Comparison of ENCODE assay signal across 18 cellular contexts in the genomic region with DNA sequence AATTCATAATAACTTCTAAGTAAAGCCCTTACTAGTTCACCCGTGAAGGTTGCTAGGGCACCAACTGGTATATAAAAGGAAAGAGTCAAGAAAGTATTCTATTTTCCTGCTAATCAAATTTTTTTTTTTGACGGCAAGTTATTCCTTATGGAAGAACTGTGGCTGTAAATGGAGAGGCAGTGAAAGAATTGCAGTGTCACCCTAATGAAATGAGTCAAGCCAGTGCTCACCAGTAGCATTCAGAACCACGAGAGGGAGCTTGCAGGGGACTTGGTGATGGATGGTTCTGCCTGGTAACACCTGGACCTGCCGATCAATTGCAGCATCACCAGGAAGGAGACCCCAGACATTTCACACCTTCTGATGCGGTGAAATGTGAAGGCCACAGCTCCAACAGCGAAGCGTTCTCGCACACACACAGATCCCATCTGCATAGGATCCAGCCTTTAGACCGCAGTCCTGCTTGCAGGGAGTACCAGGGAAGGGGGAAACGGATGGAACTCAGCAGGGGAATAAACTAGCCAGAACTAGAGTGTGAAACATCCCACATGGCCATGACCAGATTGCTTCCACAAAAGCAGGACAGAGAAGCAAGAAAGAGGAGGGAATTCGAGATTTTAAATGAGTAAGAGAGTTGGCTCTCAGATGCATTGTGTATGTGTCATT.
DNase-seq lines count a peak whose midpoint lies in the region; ATAC-seq, FAIRE-seq and TF ChIP-seq lines count a peak whose summit lies in the region.
"Had no signal": no experiment of that assay in that cellular context is flagged by ENCODE, and none has a peak within 500 bp of the region (broad histone marks: within the 10 kb centered on the region; RNA-seq: fewer than 3 reads in every experiment).

No MANE protein-coding gene starts in this region.

- H3K4me2 ChIP-seq in neural progenitor cell: no peak overlapping the region

- H3K27me3 ChIP-seq in CD8-positive, alpha-beta T cell (ENCODE audit: insufficient read depth, low read length): no peaks in the 10 kb centered on the region
- H3K27me3 ChIP-seq in neural progenitor cell: no peaks in the 10 kb centered on the region
- H3K27me3 ChIP-seq: SJSA1 had no signal

- POLR2A ChIA-PET in CD8-positive, alpha-beta T cell (lab: Charles Lee): no interaction called here

- no peaks in the 10 kb centered on the region for H3F3A ChIP-seq in neural progenitor cell (ENCODE audit: low read depth)

- no peak for TF ChIP-seq POLR2A in GM12892 (IDR thresholded peaks at IDR 0.05; ENCODE audit: low read depth, low read length)

- H3K36me3 ChIP-seq in CD8-positive, alpha-beta T cell (ENCODE audit: insufficient read depth, low read length): no peaks in the 10 kb centered on the region
- no peaks in the 10 kb centered on the region for H3K36me3 ChIP-seq in neural progenitor cell

- intact Hi-C loops in CD8-positive, alpha-beta T cell (cut with DNase I, micrococcal nuclease): no loop called here

- H3K4me3 ChIP-seq in CD8-positive, alpha-beta T cell (ENCODE audit: low read depth, low read length): no peak overlapping the region
- H3K4me3 ChIP-seq in neural progenitor cell: no peak overlapping the region
- H3K4me3 ChIP-seq: SJSA1 had no signal

- H3K9me3 Mint-ChIP-seq in CD8-positive, alpha-beta T cell: no peaks in the 10 kb centered on the region
- peaks cover 12% of the 10 kb centered on the region for H3K9me3 Mint-ChIP-seq in activated T-helper 17 cell treated with anti-CD3 and anti-CD28 coated beads, Interleukin-2, amount 50 U/mL, for 72 hours
- H3K9me3 Mint-ChIP-seq in neural progenitor cell: peaks cover 4% of the 10 kb centered on the region

- FAIRE-seq in GM12892 (lab: Jason Lieb, UNC): no peak
- FAIRE-seq: A204.1 had no signal

- no peaks in the 10 kb centered on the region for H3K79me2 ChIP-seq in neural progenitor cell (ENCODE audit: low read depth)

- H2AFZ ChIP-seq in neural progenitor cell (replicated peaks): no peak overlapping the region

- DNase-seq in CD8-positive, alpha-beta T cell: no peak
- DNase-seq in left lobe of liver (ENCODE audit: low spot score) (peak; percentile 22), neural progenitor cell (ENCODE audit: low spot score) (no peak), GM12892 (ENCODE audit: insufficient read length) (no peak), MV-4-11 (lab: John Stamatoyannopoulos, UW) (no peak)
- DNase-seq: COR-L47; H9; NCI-H187 treated with DMSO at 0.1 percent for 48 hours; NCI-H446; NCI-H69; NK-92 treated with Interleukin-12 subunit alpha and Interleukin-12 subunit beta, amount 100 ng/mL, for 24 hours; OCI-M1; RPMI8226 had no signal

- no peak overlapping the region for H3K4me3 Mint-ChIP-seq in CD8-positive, alpha-beta T cell
- H3K4me3 Mint-ChIP-seq in activated T-helper 17 cell treated with anti-CD3 and anti-CD28 coated beads, Interleukin-2, amount 50 U/mL, for 72 hours: peak overlapping the region; percentile 48
- no peak overlapping the region for H3K4me3 Mint-ChIP-seq in neural progenitor cell
- H3K4me3 Mint-ChIP-seq: H9 had no signal

- H3K27me3 Mint-ChIP-seq in CD8-positive, alpha-beta T cell (ENCODE audit: low read depth): no peaks in the 10 kb centered on the region
- H3K27me3 Mint-ChIP-seq in activated T-helper 17 cell treated with anti-CD3 and anti-CD28 coated beads, Interleukin-2, amount 50 U/mL, for 72 hours: no peaks in the 10 kb centered on the region
- H3K27me3 Mint-ChIP-seq in neural progenitor cell (ENCODE audit: insufficient read depth, low read depth): peaks cover 12% of the 10 kb centered on the region

- H3K4me1 Mint-ChIP-seq in CD8-positive, alpha-beta T cell (ENCODE audit: low read depth): peaks cover 45% of the 10 kb centered on the region
- peaks cover 38% of the 10 kb centered on the region for H3K4me1 Mint-ChIP-seq in activated T-helper 17 cell treated with anti-CD3 and anti-CD28 coated beads, Interleukin-2, amount 50 U/mL, for 72 hours
- H3K4me1 Mint-ChIP-seq in neural progenitor cell: peaks cover 51% of the 10 kb centered on the region

- H3K4me1 ChIP-seq in CD8-positive, alpha-beta T cell (ENCODE audit: insufficient read depth, low read length): peaks cover 9% of the 10 kb centered on the region
- peaks cover 11% of the 10 kb centered on the region for H3K4me1 ChIP-seq in neural progenitor cell

- CTCF ChIA-PET in CD8-positive, alpha-beta T cell (lab: Charles Lee): no interaction called here

- no peaks in the 10 kb centered on the region for H3K9me3 ChIP-seq in CD8-positive, alpha-beta T cell (ENCODE audit: low read length)
- no peaks in the 10 kb centered on the region for H3K9me3 ChIP-seq in neural progenitor cell (ENCODE audit: low read depth)

- no peak for TF ChIP-seq CTCF in CD8-positive, alpha-beta T cell (IDR thresholded peaks at IDR 0.05)
- TF ChIP-seq CTCF in neural progenitor cell (IDR thresholded peaks at IDR 0.05): no peak

- H3K27ac Mint-ChIP-seq in CD8-positive, alpha-beta T cell: peak overlapping the region; percentile 15
- H3K27ac Mint-ChIP-seq in activated T-helper 17 cell treated with anti-CD3 and anti-CD28 coated beads, Interleukin-2, amount 50 U/mL, for 72 hours: peak overlapping the region; percentile 8
- peak overlapping the region; percentile 13 for H3K27ac Mint-ChIP-seq in neural progenitor cell

- H3K27ac ChIP-seq in CD8-positive, alpha-beta T cell (ENCODE audit: low read depth, low read length): no peak overlapping the region
- H3K27ac ChIP-seq in neural progenitor cell: no peak overlapping the region
- H3K27ac ChIP-seq: SJSA1 had no signal

- ATAC-seq in CD8-positive, alpha-beta T cell: no peak
- ATAC-seq in activated T-helper 17 cell treated with anti-CD3 and anti-CD28 coated beads, Interleukin-2, amount 50 U/mL, for 72 hours (replicated peaks): no peak
- no peak for ATAC-seq in left lobe of liver
- ATAC-seq in GM21723 (IDR thresholded peaks at IDR 0.05; ENCODE audit: unreplicated experiment): no peak
- no peak for ATAC-seq in HG03432 (IDR thresholded peaks at IDR 0.05; ENCODE audit: unreplicated experiment)

- H3K36me3 Mint-ChIP-seq in CD8-positive, alpha-beta T cell: peaks cover 9% of the 10 kb centered on the region
- peaks cover 25% of the 10 kb centered on the region for H3K36me3 Mint-ChIP-seq in activated T-helper 17 cell treated with anti-CD3 and anti-CD28 coated beads, Interleukin-2, amount 50 U/mL, for 72 hours (ENCODE audit: low read depth)
- H3K36me3 Mint-ChIP-seq in neural progenitor cell: no peaks in the 10 kb centered on the region

- H3K9ac ChIP-seq in neural progenitor cell: no peak overlapping the region

- H4K20me1 ChIP-seq in neural progenitor cell (ENCODE audit: low read depth): peaks cover 5% of the 10 kb centered on the region
